18 cellular contexts compared by ENCODE assay signal in the genomic region with DNA sequence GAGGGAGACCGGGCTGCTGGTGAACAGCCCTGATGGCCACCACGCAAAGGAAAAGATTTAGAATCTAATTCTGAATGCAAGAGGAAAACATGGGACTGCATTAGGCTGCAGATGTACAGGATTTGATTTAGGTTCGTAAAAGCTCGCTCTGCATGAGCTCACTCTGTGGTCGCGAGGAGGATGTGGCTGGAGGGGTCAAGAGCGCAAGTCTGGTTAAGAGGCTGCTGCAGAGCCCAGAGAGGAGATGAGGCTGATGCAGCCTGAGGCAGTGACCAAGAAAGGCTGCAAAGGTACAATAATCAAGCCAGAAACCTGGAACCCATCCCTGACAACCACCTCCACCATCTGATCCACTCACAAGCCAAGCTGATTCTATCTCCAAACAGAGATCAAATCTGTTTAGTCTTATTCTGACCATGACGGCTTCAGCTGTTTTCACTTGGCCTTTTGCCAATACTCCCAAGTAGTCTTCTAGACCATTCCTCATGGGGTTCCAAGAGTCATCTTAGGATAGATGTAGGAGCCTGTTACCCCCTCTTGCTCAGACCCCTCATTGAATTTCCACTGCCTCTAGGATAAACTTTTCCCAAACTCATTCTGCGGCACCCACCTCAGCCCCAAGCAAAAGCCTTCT. TPM values are rescaled to one million over a fixed set of nuclear protein-coding genes. Genes with fewer than 3 reads are reported as not detected.
DNase-seq lines count a peak whose midpoint lies in the region; ATAC-seq, FAIRE-seq and TF ChIP-seq lines count a peak whose summit lies in the region.
"Had no signal": no experiment of that assay in that cellular context is flagged by ENCODE, and none has a peak within 500 bp of the region (broad histone marks: within the 10 kb centered on the region; RNA-seq: fewer than 3 reads in every experiment).

No MANE protein-coding gene starts in this region.

- WGBS in small intestine, 3 donors = 69 to 88% (median 78%) methylated on average over 9 of the region's 9 CpGs

- H3K4me1 Mint-ChIP-seq in Caco-2 (ENCODE audit: low read depth, unreplicated experiment) = no peaks in the 10 kb centered on the region

- H3K4me1 ChIP-seq in small intestine (ENCODE audit: control insufficient read depth in 2 of 2, insufficient read depth in 1 of 2, low read depth in 1 of 2, low read length in 1 of 2) (no peaks in the 10 kb centered on the region), Caco-2 (no peaks in the 10 kb centered on the region), kidney (ENCODE audit: control insufficient read depth in 1 of 2, insufficient read depth in 1 of 2, low read depth in 1 of 2, low read length in 2 of 2) (peaks cover 0 to under 1% of the 10 kb centered on the region in 2 donors)
- H3K4me1 ChIP-seq: parathyroid adenoma had no signal

- no peaks in the 10 kb centered on the region for H3K27me3 Mint-ChIP-seq in Caco-2 (ENCODE audit: insufficient read depth, unreplicated experiment)
- H3K27me3 Mint-ChIP-seq: type B pancreatic cell had no signal

- no peak overlapping the region for H3K4me3 Mint-ChIP-seq in Caco-2 (ENCODE audit: unreplicated experiment)
- H3K4me3 Mint-ChIP-seq: type B pancreatic cell had no signal

- FAIRE-seq in small intestine (lab: Jason Lieb, UNC) (no peak), kidney (lab: Jason Lieb, UNC) (no peak)

- H3K27me3 ChIP-seq in small intestine (ENCODE audit: control insufficient read depth in 2 of 2, insufficient read depth in 2 of 2, low read length in 2 of 2) = no peaks in the 10 kb centered on the region
- H3K27me3 ChIP-seq in Caco-2 (replicated peaks; ENCODE audit: control insufficient read depth, insufficient read depth, low read length) = no peaks in the 10 kb centered on the region

- POLR2A ChIA-PET in Caco-2 (lab: Charles Lee) = no interaction called here

- ATAC-seq in HG02884 (IDR thresholded peaks at IDR 0.05; ENCODE audit: unreplicated experiment) = no peak
- ATAC-seq: left ventricle myocardium superior had no signal

- H3K4me3 ChIP-seq in small intestine (ENCODE audit: low read depth in 1 of 2, low read length in 2 of 2) (no peak overlapping the region), Caco-2 (ENCODE audit: low read depth, low read length) (no peak overlapping the region), kidney (ENCODE audit: low read length in 2 of 2) (no peak overlapping the region)
- H3K4me3 ChIP-seq: SK-N-MC, skin epidermis had no signal

- no peaks in the 10 kb centered on the region for H3K9me3 ChIP-seq in small intestine (ENCODE audit: control insufficient read depth, low read depth)
- no peaks in the 10 kb centered on the region for H3K9me3 ChIP-seq in Caco-2
- no peaks in the 10 kb centered on the region for H3K9me3 ChIP-seq in kidney (ENCODE audit: control insufficient read depth in 1 of 2, low read length in 2 of 2)

- H3K27ac Mint-ChIP-seq in Caco-2 (ENCODE audit: unreplicated experiment) = no peak overlapping the region
- H3K27ac Mint-ChIP-seq: type B pancreatic cell had no signal

- H3K36me3 ChIP-seq in small intestine (ENCODE audit: control insufficient read depth in 2 of 2, insufficient read depth in 2 of 2, low read length in 2 of 2) (no peaks in the 10 kb centered on the region), Caco-2 (ENCODE audit: control insufficient read depth, insufficient read depth, low read length) (no peaks in the 10 kb centered on the region), kidney (ENCODE audit: control insufficient read depth in 1 of 2, insufficient read depth in 2 of 2, low read length in 2 of 2) (no peaks in the 10 kb centered on the region)

- no peaks in the 10 kb centered on the region for H3K36me3 Mint-ChIP-seq in Caco-2 (ENCODE audit: insufficient read depth, unreplicated experiment)
- H3K36me3 Mint-ChIP-seq: type B pancreatic cell had no signal

- peaks cover 21% of the 10 kb centered on the region for H3K9me3 Mint-ChIP-seq in Caco-2 (ENCODE audit: unreplicated experiment)

- intact Hi-C loops in Caco-2 (cut with micrococcal nuclease; ENCODE audit: unreplicated experiment) = no loop called here
- intact Hi-C loops in kidney (cut with DNase I) = no loop called here

- TF ChIP-seq CTCF in Caco-2 (IDR thresholded peaks at IDR 0.05; ENCODE audit: insufficient read depth in 1 of 2, low read depth in 1 of 2, low read length in 1 of 2, severe bottlenecking in 1 of 2, unreplicated experiment in 1 of 2) (no peak), kidney (IDR thresholded peaks at IDR 0.05; ENCODE audit: borderline replicate concordance, extremely low read depth, insufficient read depth) (no peak)

- H3K27ac ChIP-seq in small intestine (ENCODE audit: low read depth in 1 of 2, low read length in 1 of 2) (no peak overlapping the region), kidney (ENCODE audit: low read depth in 2 of 2, low read length in 2 of 2) (no peak overlapping the region)
- H3K27ac ChIP-seq: KMS-11, parathyroid adenoma, skin epidermis had no signal

- CTCF ChIA-PET in Caco-2 (lab: Charles Lee) = no interaction called here

- no TSS peak for BruUV-seq in Caco-2 (replicated peaks; lab: Mats Ljungman, UMichigan)

- DNase-seq in NK-92 treated with Interleukin-12 subunit alpha and Interleukin-12 subunit beta, amount 100 ng/mL, for 24 hours (lab: John Stamatoyannopoulos, UW) = peak; percentile 30
- DNase-seq in NK-92 (lab: John Stamatoyannopoulos, UW; ENCODE audit: unreplicated experiment) (no peak), M059J (ENCODE audit: low read depth) (peak; percentile 93), brain pericyte (ENCODE audit: low read depth, low spot score) (peak; percentile 30), small intestine (peak; percentile 5), Caco-2 (no peak), kidney (no peak)
- DNase-seq: ACHN; activated CD8-positive, alpha-beta memory T cell treated with anti-CD3 and anti-CD28 coated beads for 24 hours; left ventricle myocardium superior; NCI-H1436; stimulated activated naive CD4-positive, alpha-beta T cell treated with Interleukin-2 at 50 U/mL for 16 hours had no signal

- H3K9ac ChIP-seq in kidney (ENCODE audit: low read length in 2 of 2) = no peak overlapping the region
- H3K9ac ChIP-seq: KMS-11, parathyroid adenoma had no signal

RNA-seq across cellular contexts. Expression of gene ARL4C, which starts 58.9 kb away (rescaled TPM):
- total RNA-seq in M059J (2014; rRNA removed; shearing (Covaris generic)) = 48.1 and 65.8 TPM in 2 replicates
- polyA plus RNA-seq in small intestine (1 to 10 TPM; 1.3 to 6.3 (median 4.3) TPM), kidney (ENCODE audit: insufficient read depth, low read depth, low replicate concordance) (2.7 TPM)
- total RNA-seq in Caco-2 (2022) (76.0 and 81.2 TPM in 2 replicates), kidney (62.0 TPM)

Comparison
In these comparisons a context has a peak if more than half of its experiments do, and no peak if none do; other contexts are left out.
1. DNase-seq: peak in NK-92 treated with Interleukin-12 subunit alpha and Interleukin-12 subunit beta, amount 100 ng/mL, for 24 hours (single experiment), M059J (single experiment), brain pericyte (single experiment) and small intestine (single experiment); none in NK-92 (single experiment), Caco-2 (0 of 2) and kidney (single experiment).